1 cellular context compared by ENCODE assay signal in the genomic region with DNA sequence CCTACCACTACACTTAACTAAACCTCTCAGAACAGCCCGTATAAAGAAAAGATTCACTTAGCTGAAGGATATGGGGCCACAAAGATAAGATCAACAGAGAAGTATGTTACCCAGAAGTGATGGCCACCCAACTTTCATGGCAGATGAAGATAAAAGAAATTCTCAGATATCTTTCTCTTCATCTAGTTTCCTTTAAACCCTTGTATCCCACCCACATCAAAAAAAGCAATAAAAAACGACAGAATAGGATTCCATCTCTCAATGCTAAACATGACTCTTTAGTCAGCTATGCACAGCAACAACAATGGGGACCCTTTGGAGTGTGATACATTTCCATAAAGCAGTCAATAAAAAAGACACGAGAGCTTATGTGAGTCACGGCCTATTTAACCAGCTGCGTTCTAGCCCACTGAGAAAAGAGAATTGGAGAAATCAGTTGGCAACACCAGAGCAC.
A peak's percentile ranks its signal among the peaks of the same experiment; 100 is the strongest.
TF ChIP-seq lines count a peak whose summit lies in the region.

No MANE protein-coding gene starts in this region.

TF ChIP-seq in HEK293, 187 proteins besides CTCF, POLR2A, EP300 and RAD21 (continued from another document and continues in another):
- TF ChIP-seq KLF7 (tag by site-specific recombination; IDR thresholded peaks at IDR 0.05; ENCODE audit: borderline replicate concordance) = no peak
- no peak for TF ChIP-seq KLF10 (tag by site-specific recombination; IDR thresholded peaks at IDR 0.05)
- no peak for TF ChIP-seq ZNF274 (IDR thresholded peaks at IDR 0.05; ENCODE audit: low read length)
- TF ChIP-seq ZNF274 (tag by site-specific recombination; IDR thresholded peaks at IDR 0.05; ENCODE audit: borderline replicate concordance) = no peak
- no peak for TF ChIP-seq ZNF623 (tag by site-specific recombination; IDR thresholded peaks at IDR 0.05)
- TF ChIP-seq KLF8 (tag by site-specific recombination; IDR thresholded peaks at IDR 0.05) = no peak
- no peak for TF ChIP-seq ZNF292 (tag by site-specific recombination; IDR thresholded peaks at IDR 0.05; ENCODE audit: borderline replicate concordance, low read depth)
- no peak for TF ChIP-seq ZNF423 (tag by site-specific recombination; IDR thresholded peaks at IDR 0.05)
- TF ChIP-seq SP7 (tag by site-specific recombination; IDR thresholded peaks at IDR 0.05) = no peak
- no peak for TF ChIP-seq ZIC2 (tag by site-specific recombination; IDR thresholded peaks at IDR 0.05)
- no peak for TF ChIP-seq ZNF221 (tag by site-specific recombination; IDR thresholded peaks at IDR 0.05; ENCODE audit: borderline replicate concordance)
- no peak for TF ChIP-seq ZNF530 (tag by site-specific recombination; IDR thresholded peaks at IDR 0.05; ENCODE audit: low read depth)
- TF ChIP-seq, protein P1, sequence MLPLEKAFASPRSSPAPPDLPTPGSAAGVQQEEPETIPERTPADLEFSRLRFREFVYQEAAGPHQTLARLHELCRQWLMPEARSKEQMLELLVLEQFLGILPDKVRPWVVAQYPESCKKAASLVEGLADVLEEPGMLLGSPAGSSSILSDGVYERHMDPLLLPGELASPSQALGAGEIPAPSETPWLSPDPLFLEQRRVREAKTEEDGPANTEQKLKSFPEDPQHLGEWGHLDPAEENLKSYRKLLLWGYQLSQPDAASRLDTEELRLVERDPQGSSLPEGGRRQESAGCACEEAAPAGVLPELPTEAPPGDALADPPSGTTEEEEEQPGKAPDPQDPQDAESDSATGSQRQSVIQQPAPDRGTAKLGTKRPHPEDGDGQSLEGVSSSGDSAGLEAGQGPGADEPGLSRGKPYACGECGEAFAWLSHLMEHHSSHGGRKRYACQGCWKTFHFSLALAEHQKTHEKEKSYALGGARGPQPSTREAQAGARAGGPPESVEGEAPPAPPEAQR (tag by site-specific recombination; IDR thresholded peaks at IDR 0.05) = no peak
- peak; percentile 14; the same call in 1 of the 2 replicates for TF ChIP-seq GLIS1 (tag by site-specific recombination; IDR thresholded peaks at IDR 0.05)
- TF ChIP-seq ZNF677 (tag by site-specific recombination; IDR thresholded peaks at IDR 0.05) = no peak
- TF ChIP-seq SP3 (tag by site-specific recombination; IDR thresholded peaks at IDR 0.05) = no peak
- no peak for TF ChIP-seq ZNF214 (tag by site-specific recombination; IDR thresholded peaks at IDR 0.05; ENCODE audit: borderline replicate concordance)
- peak; percentile 44 for TF ChIP-seq ZNF629 (tag by site-specific recombination; IDR thresholded peaks at IDR 0.05)
- no peak for TF ChIP-seq ZNF404 (tag by site-specific recombination; IDR thresholded peaks at IDR 0.05)
- TF ChIP-seq ZNF654 (tag by site-specific recombination; IDR thresholded peaks at IDR 0.05; ENCODE audit: low read depth) = no peak
- no peak for TF ChIP-seq REPIN1 (tag by site-specific recombination; IDR thresholded peaks at IDR 0.05; ENCODE audit: low read depth)
- TF ChIP-seq IKZF3 (tag by site-specific recombination; IDR thresholded peaks at IDR 0.05) = 0 out of 2 replicates have a peak, but pooled peaks have one; percentile 18
- TF ChIP-seq PRDM6 (tag by site-specific recombination; IDR thresholded peaks at IDR 0.05) = 0 out of 2 replicates have a peak, but pooled peaks have one; percentile 16
- no peak for TF ChIP-seq SCRT2 (tag by site-specific recombination; IDR thresholded peaks at IDR 0.05)
- TF ChIP-seq ZBTB26 (tag by site-specific recombination; optimal IDR thresholded peaks at IDR 0.05) = no peak
- TF ChIP-seq SP2 (tag by site-specific recombination; IDR thresholded peaks at IDR 0.05) = no peak
- TF ChIP-seq ZNF843 (tag by site-specific recombination; IDR thresholded peaks at IDR 0.05) = no peak; the same call in 1 of the 2 replicates
- TF ChIP-seq ZNF837 (tag by site-specific recombination; IDR thresholded peaks at IDR 0.05) = no peak
- TF ChIP-seq ZNF510 (tag by site-specific recombination; IDR thresholded peaks at IDR 0.05; ENCODE audit: insufficient replicate concordance) = no peak
- TF ChIP-seq ZNF488 (tag by site-specific recombination; IDR thresholded peaks at IDR 0.05) = no peak
- no peak for TF ChIP-seq ZNF248 (tag by site-specific recombination; IDR thresholded peaks at IDR 0.05)
- 0 out of 2 replicates have a peak, but pooled peaks have one; percentile 50 for TF ChIP-seq ZNF24 (tag by site-specific recombination; IDR thresholded peaks at IDR 0.05)
- no peak for TF ChIP-seq OSR2 (tag by site-specific recombination; IDR thresholded peaks at IDR 0.05)
- TF ChIP-seq MZF1 (tag by site-specific recombination; IDR thresholded peaks at IDR 0.05; ENCODE audit: borderline replicate concordance) = no peak
- TF ChIP-seq, protein P2, sequence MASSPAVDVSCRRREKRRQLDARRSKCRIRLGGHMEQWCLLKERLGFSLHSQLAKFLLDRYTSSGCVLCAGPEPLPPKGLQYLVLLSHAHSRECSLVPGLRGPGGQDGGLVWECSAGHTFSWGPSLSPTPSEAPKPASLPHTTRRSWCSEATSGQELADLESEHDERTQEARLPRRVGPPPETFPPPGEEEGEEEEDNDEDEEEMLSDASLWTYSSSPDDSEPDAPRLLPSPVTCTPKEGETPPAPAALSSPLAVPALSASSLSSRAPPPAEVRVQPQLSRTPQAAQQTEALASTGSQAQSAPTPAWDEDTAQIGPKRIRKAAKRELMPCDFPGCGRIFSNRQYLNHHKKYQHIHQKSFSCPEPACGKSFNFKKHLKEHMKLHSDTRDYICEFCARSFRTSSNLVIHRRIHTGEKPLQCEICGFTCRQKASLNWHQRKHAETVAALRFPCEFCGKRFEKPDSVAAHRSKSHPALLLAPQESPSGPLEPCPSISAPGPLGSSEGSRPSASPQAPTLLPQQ (tag by site-specific recombination; IDR thresholded peaks at IDR 0.05) = 0 out of 2 replicates have a peak, but pooled peaks have one; percentile 13
- TF ChIP-seq ZNF394 (tag by site-specific recombination; IDR thresholded peaks at IDR 0.05; ENCODE audit: borderline replicate concordance) = no peak
- TF ChIP-seq, protein P3, sequence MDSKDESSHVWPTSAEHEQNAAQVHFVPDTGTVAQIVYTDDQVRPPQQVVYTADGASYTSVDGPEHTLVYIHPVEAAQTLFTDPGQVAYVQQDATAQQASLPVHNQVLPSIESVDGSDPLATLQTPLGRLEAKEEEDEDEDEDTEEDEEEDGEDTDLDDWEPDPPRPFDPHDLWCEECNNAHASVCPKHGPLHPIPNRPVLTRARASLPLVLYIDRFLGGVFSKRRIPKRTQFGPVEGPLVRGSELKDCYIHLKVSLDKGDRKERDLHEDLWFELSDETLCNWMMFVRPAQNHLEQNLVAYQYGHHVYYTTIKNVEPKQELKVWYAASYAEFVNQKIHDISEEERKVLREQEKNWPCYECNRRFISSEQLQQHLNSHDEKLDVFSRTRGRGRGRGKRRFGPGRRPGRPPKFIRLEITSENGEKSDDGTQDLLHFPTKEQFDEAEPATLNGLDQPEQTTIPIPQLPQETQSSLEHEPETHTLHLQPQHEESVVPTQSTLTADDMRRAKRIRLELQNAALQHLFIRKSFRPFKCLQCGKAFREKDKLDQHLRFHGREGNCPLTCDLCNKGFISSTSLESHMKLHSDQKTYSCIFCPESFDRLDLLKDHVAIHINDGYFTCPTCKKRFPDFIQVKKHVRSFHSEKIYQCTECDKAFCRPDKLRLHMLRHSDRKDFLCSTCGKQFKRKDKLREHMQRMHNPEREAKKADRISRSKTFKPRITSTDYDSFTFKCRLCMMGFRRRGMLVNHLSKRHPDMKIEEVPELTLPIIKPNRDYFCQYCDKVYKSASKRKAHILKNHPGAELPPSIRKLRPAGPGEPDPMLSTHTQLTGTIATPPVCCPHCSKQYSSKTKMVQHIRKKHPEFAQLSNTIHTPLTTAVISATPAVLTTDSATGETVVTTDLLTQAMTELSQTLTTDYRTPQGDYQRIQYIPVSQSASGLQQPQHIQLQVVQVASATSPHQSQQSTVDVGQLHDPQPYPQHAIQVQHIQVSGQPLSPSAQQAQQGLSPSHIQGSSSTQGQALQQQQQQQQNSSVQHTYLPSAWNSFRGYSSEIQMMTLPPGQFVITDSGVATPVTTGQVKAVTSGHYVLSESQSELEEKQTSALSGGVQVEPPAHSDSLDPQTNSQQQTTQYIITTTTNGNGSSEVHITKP (tag by site-specific recombination; IDR thresholded peaks at IDR 0.05) = no peak
- no peak for TF ChIP-seq ZBTB6 (tag by site-specific recombination; IDR thresholded peaks at IDR 0.05)
- TF ChIP-seq YY1 (tag by site-specific recombination; IDR thresholded peaks at IDR 0.05) = no peak
- TF ChIP-seq ZXDB (tag by site-specific recombination; IDR thresholded peaks at IDR 0.05) = 0 out of 2 replicates have a peak, but pooled peaks have one; percentile 22
- TF ChIP-seq HIC1 (tag by site-specific recombination; IDR thresholded peaks at IDR 0.05) = peak; percentile 43; the same call in 1 of the 2 replicates
- TF ChIP-seq GLI2 (tag by site-specific recombination; IDR thresholded peaks at IDR 0.05; ENCODE audit: borderline replicate concordance, low read depth) = no peak
- no peak for TF ChIP-seq GLI4 (tag by site-specific recombination; IDR thresholded peaks at IDR 0.05)
- no peak for TF ChIP-seq ZFP41 (tag by site-specific recombination; IDR thresholded peaks at IDR 0.05; ENCODE audit: borderline replicate concordance)
- no peak for TF ChIP-seq ZNF121 (tag by site-specific recombination; IDR thresholded peaks at IDR 0.05)
- no peak for TF ChIP-seq ZNF138 (tag by site-specific recombination; IDR thresholded peaks at IDR 0.05; ENCODE audit: borderline replicate concordance)
- peak; percentile 35; the same call in 1 of the 2 replicates for TF ChIP-seq ZNF558 (tag by site-specific recombination; IDR thresholded peaks at IDR 0.05)
- TF ChIP-seq ZNF366 (tag by site-specific recombination; conservative IDR thresholded peaks at IDR 0.05) = 0 out of 2 replicates have a peak, but pooled peaks have one; percentile 39
- peak; percentile 96 for TF ChIP-seq HOXD13 (CRISPR knock-in tag; IDR thresholded peaks at IDR 0.05; ENCODE audit: borderline replicate concordance)
- no peak for TF ChIP-seq ZNF433 (tag by site-specific recombination; IDR thresholded peaks at IDR 0.05; ENCODE audit: low read depth)
- TF ChIP-seq SCRT1 (tag by site-specific recombination; IDR thresholded peaks at IDR 0.05; ENCODE audit: borderline replicate concordance) = no peak
- TF ChIP-seq ZNF670 (tag by site-specific recombination; IDR thresholded peaks at IDR 0.05; ENCODE audit: low read depth) = no peak
- no peak for TF ChIP-seq OVOL3 (tag by site-specific recombination; IDR thresholded peaks at IDR 0.05)
